ENCODE assay signal across 8 cellular contexts in the genomic region with DNA sequence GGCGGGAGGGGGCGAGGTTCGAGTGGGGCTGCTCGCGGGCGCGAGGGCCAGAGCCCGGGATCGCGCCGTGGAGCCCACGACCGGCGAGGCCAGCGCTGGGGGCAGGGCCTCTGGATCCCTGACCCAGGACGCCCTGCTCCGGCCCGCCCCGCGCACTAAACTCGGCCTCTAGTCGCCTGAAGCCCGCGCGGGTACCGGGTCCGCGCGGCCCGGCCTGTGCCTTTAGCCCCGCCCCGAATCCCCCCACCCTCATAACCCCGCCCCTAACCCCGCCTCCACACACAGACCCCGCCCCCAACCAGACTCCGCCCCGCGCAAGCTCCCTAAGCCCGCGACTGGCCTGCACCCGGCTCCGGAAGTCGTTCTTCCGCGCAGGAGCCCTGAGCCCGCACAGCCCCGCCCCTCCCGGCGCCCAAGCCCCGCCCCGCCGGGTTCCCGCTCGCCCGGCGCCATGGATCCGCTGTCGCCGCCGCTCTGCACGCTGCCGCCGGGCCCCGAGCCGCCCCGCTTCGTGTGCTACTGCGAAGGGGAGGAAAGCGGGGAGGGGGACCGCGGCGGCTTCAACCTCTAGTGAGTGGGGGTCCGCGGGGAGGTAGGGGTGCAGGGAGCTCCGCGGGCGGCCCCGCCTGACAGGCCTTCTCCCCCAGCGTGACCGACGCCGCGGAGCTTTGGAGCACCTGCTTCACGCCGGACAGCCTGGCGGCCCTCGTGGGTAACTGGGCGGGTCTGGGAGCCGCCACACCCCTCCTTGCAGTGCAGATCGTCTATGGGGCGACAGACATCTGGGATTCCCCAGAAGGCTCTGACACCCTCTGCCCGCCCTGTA. TPM values are rescaled to one million over a fixed set of nuclear protein-coding genes. Genes with fewer than 3 reads are reported as not detected.
A peak's percentile ranks its signal among the peaks of the same experiment; 100 is the strongest.
DNase-seq lines count a peak whose midpoint lies in the region; ATAC-seq and TF ChIP-seq lines count a peak whose summit lies in the region.

A gene with protein sequence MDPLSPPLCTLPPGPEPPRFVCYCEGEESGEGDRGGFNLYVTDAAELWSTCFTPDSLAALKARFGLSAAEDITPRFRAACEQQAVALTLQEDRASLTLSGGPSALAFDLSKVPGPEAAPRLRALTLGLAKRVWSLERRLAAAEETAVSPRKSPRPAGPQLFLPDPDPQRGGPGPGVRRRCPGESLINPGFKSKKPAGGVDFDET (plus strand): TSS at position 430 of the 826 bp plus-strand sequence. CDS start 22 bp downstream, at position 452.

- peak within 1 kb of the TSS; percentile 74 for H3K4me3 ChIP-seq in GM12864 (ENCODE audit: low read depth, low read length)
- peak within 1 kb of the TSS; percentile 64 to 79 (median 66) for H3K4me3 ChIP-seq in transverse colon

- peak within 1 kb of the TSS; percentile 57 for H3K27ac Mint-ChIP-seq in HFFc6
- peak within 1 kb of the TSS; percentile 76 for H3K27ac Mint-ChIP-seq in activated naive CD8-positive, alpha-beta T cell treated with anti-CD3 and anti-CD28 coated beads, Interleukin-2, amount 50 U/mL, for 24 hours

- peaks cover 26 to 52% (median 43%) of the 10 kb centered on the region in 4 donors for H3K4me1 ChIP-seq in transverse colon

- no peaks in the 10 kb centered on the region for H3K9me3 ChIP-seq in transverse colon

- intact Hi-C loops in cardiac septum (cut with DNase I): loop anchor here (2.0 kb wide), 1 partner anchor 15 kb away; a partner anchor contains a TSS
- intact Hi-C loops in transverse colon (cut with DNase I; ENCODE audit: low total_unique reads): no loop called here

- H3K36me3 Mint-ChIP-seq in HFFc6 (ENCODE audit: low read depth): peaks cover 5% of the 10 kb centered on the region; the same call in 1 of the 2 replicates
- no peaks in the 10 kb centered on the region for H3K36me3 Mint-ChIP-seq in activated naive CD8-positive, alpha-beta T cell treated with anti-CD3 and anti-CD28 coated beads, Interleukin-2, amount 50 U/mL, for 24 hours (ENCODE audit: low read depth)

- peaks cover 28% of the 10 kb centered on the region for H3K27me3 ChIP-seq in transverse colon

- peaks cover 9% of the 10 kb centered on the region for H3K4me1 Mint-ChIP-seq in HFFc6 (ENCODE audit: low read depth)
- peaks cover 22% of the 10 kb centered on the region for H3K4me1 Mint-ChIP-seq in activated naive CD8-positive, alpha-beta T cell treated with anti-CD3 and anti-CD28 coated beads, Interleukin-2, amount 50 U/mL, for 24 hours

- no peaks in the 10 kb centered on the region for H3K36me3 ChIP-seq in transverse colon

- ATAC-seq in activated naive CD8-positive, alpha-beta T cell treated with anti-CD3 and anti-CD28 coated beads, Interleukin-2, amount 50 U/mL, for 24 hours: peak; percentile 83

- peak; percentile 18 for TF ChIP-seq POLR2A in transverse colon (IDR thresholded peaks at IDR 0.05)

- peaks cover 21% of the 10 kb centered on the region for H3K27me3 Mint-ChIP-seq in HFFc6 (ENCODE audit: insufficient read depth)
- H3K27me3 Mint-ChIP-seq in activated naive CD8-positive, alpha-beta T cell treated with anti-CD3 and anti-CD28 coated beads, Interleukin-2, amount 50 U/mL, for 24 hours: peaks cover 5% of the 10 kb centered on the region

- peaks cover 4% of the 10 kb centered on the region; the same call in 1 of the 2 replicates for H3K9me3 Mint-ChIP-seq in HFFc6
- no peaks in the 10 kb centered on the region for H3K9me3 Mint-ChIP-seq in activated naive CD8-positive, alpha-beta T cell treated with anti-CD3 and anti-CD28 coated beads, Interleukin-2, amount 50 U/mL, for 24 hours

- TF ChIP-seq CTCF in GM12864 (IDR thresholded peaks at IDR 0.05; ENCODE audit: low read depth, low read length, missing control alignments) (no peak), HFFc6 (IDR thresholded peaks at IDR 0.05) (no peak), transverse colon (IDR thresholded peaks at IDR 0.05) (peak in 1 of 5 experiments; percentile 22)

- H3K27ac ChIP-seq in transverse colon: peak within 1 kb of the TSS; percentile 93 to 96 (median 94)

- in situ Hi-C loops in transverse colon (cut with MboI; ENCODE audit: low pct_ligation_motif_present in 1 of 4, low pct_unique_long_range_greater_than_20kb in 1 of 4, low sequenced_read_pairs in 3 of 4): no loop called here

- no peak for TF ChIP-seq EP300 in transverse colon (IDR thresholded peaks at IDR 0.05; ENCODE audit: low read depth)

- peak within 1 kb of the TSS; percentile 85 for H3K4me3 Mint-ChIP-seq in HFFc6
- H3K4me3 Mint-ChIP-seq in activated naive CD8-positive, alpha-beta T cell treated with anti-CD3 and anti-CD28 coated beads, Interleukin-2, amount 50 U/mL, for 24 hours: peak within 1 kb of the TSS; percentile 85

- 1% methylated on average over 20 of the region's 92 CpGs; no CpG with 5 or more reads in 1 of the 2 donors for WGBS in transverse colon (ENCODE audit: low coverage in 1 of 2), 2 donors

- DNase-seq in GM12864 (ENCODE audit: low read depth): peak; percentile 53
- DNase-seq in HFFc6: peak; percentile 79
- peak; percentile 60 for DNase-seq in NCI-H1048 (lab: John Stamatoyannopoulos, UW)
- DNase-seq in T follicular helper cell (ENCODE audit: low read depth): peak; percentile 90
- peak; percentile 98 for DNase-seq in activated naive CD8-positive, alpha-beta T cell treated with anti-CD3 and anti-CD28 coated beads, Interleukin-2, amount 50 U/mL, for 24 hours
- peak; percentile 98 for DNase-seq in cardiac septum (ENCODE audit: low spot score)
- DNase-seq in pons (ENCODE audit: low spot score): peak; percentile 77
- DNase-seq in transverse colon: peak; percentile 96

RNA-seq across cellular contexts. Expression of the gene that starts here (rescaled TPM):
- 10 to 100 TPM; 26.0 to 42.6 (median 29.0) TPM for total RNA-seq in HFFc6 (2021; fragmentation: NEBNext Ultra II Directional; extraction: Animal tissue kit (Norgen Biotek cat#: 25700))
- total RNA-seq in cardiac septum (26.0 TPM), transverse colon (10 to 100 TPM; 49.3 to 85.2 (median 66.0) TPM)

Comparison
In these comparisons a context has a peak if more than half of its experiments do, and no peak if none do; other contexts are left out.
1. Peak in every context shown above with its lines: DNase-seq, ATAC-seq, H3K4me3 ChIP-seq and H3K27ac ChIP-seq.